9 cellular contexts compared by ENCODE assay signal in the genomic region with DNA sequence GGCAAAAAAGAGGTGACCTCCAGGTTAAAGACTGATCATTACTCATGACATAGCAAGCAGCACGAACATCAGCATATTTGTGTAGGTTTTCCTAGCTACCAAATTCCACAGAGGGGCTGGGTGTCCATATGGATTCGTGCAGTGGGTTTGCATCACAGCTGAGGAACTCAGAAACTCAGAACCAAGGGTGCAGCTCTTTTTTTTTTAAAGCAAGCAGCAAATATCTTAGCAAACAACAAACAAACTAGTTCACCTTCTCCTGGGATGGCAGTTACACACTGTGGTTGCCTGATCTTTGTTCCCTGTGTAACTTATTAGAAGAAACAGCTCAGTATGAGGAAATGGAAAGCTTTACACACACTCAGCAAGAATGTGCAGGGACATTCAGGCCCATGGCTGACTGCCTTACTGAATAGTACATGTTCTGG. TPM values are rescaled to one million over a fixed set of nuclear protein-coding genes. Genes with fewer than 3 reads are reported as not detected.
DNase-seq lines count a peak whose midpoint lies in the region; ATAC-seq, FAIRE-seq and TF ChIP-seq lines count a peak whose summit lies in the region.
"Had no signal": no experiment of that assay in that cellular context is flagged by ENCODE, and none has a peak within 500 bp of the region (broad histone marks: within the 10 kb centered on the region; RNA-seq: fewer than 3 reads in every experiment).

No MANE protein-coding gene starts in this region.

- peaks cover 2 to 18% of the 10 kb centered on the region in 2 donors for H3K4me1 ChIP-seq in kidney (ENCODE audit: control insufficient read depth in 1 of 2, insufficient read depth in 1 of 2, low read depth in 1 of 2, low read length in 2 of 2)
- no peaks in the 10 kb centered on the region for H3K4me1 ChIP-seq in upper lobe of right lung

- DNase-seq in stimulated activated CD4-positive, alpha-beta T cell treated with anti-CD3 and anti-CD28 coated beads, Interleukin-1b, Interleukin-23, amount 100 ng/mL, for 48 hours = peak; percentile 43
- DNase-seq in stimulated activated CD4-positive, alpha-beta T cell treated with anti-CD3 and anti-CD28 coated beads, Interleukin-2, amount 100 ng/mL, for 24 hours = no peak
- DNase-seq in activated T-helper 1 cell treated with anti-CD3 and anti-CD28 coated beads, Interleukin-12 subunit alpha, Interleukin-12 subunit beta, Interleukin-2, Interleukin-4 antibody, amounts not matched to agents 30 ng/mL and 10 ng/mL and 1 ng/mL, durations not matched to agents 14 hours and 24 hours and 36 hours (ENCODE audit: low spot score) = no peak
- DNase-seq in kidney (no peak), upper lobe of right lung (no peak), NCI-H2029 treated with DMSO at 0.1 percent for 48 hours (lab: John Stamatoyannopoulos, UW) (no peak), NCI-H2107 treated with DMSO at 0.1 percent for 48 hours (lab: John Stamatoyannopoulos, UW; ENCODE audit: unreplicated experiment) (no peak), NCI-H524 (lab: John Stamatoyannopoulos, UW) (no peak)
- DNase-seq: GDM1 had no signal

- peaks cover 8% of the 10 kb centered on the region for H3K9me3 Mint-ChIP-seq in activated T-helper 1 cell treated with anti-CD3 and anti-CD28 coated beads, Interleukin-12 subunit alpha, Interleukin-12 subunit beta, Interleukin-2, Interleukin-4 antibody, amounts not matched to agents 30 ng/mL and 10 ng/mL and 1 ng/mL, durations not matched to agents 14 hours and 24 hours and 36 hours

- no peak for TF ChIP-seq CTCF in kidney (IDR thresholded peaks at IDR 0.05; ENCODE audit: borderline replicate concordance, extremely low read depth, insufficient read depth)
- TF ChIP-seq CTCF in upper lobe of right lung (IDR thresholded peaks at IDR 0.05) = no peak

- peak overlapping the region; percentile 67 to 68 for H3K27ac ChIP-seq in kidney (ENCODE audit: low read depth in 2 of 2, low read length in 2 of 2)
- no peak overlapping the region for H3K27ac ChIP-seq in upper lobe of right lung

- no peak overlapping the region for H3K9ac ChIP-seq in kidney (ENCODE audit: low read length in 2 of 2)

- no peaks in the 10 kb centered on the region for H3K9me3 ChIP-seq in kidney (ENCODE audit: control insufficient read depth in 1 of 2, low read length in 2 of 2)
- no peaks in the 10 kb centered on the region for H3K9me3 ChIP-seq in upper lobe of right lung

- peak; percentile 19 for ATAC-seq in upper lobe of right lung

- H3K4me3 ChIP-seq in kidney (ENCODE audit: low read length in 2 of 2) (peak overlapping the region in 1 of 2 donors; percentile 16), upper lobe of right lung (no peak overlapping the region)

- no peaks in the 10 kb centered on the region for H3K27me3 ChIP-seq in upper lobe of right lung

- H3K4me1 Mint-ChIP-seq in activated T-helper 1 cell treated with anti-CD3 and anti-CD28 coated beads, Interleukin-12 subunit alpha, Interleukin-12 subunit beta, Interleukin-2, Interleukin-4 antibody, amounts not matched to agents 30 ng/mL and 10 ng/mL and 1 ng/mL, durations not matched to agents 14 hours and 24 hours and 36 hours (ENCODE audit: low read depth) = peaks cover 85% of the 10 kb centered on the region

- peaks cover 2% of the 10 kb centered on the region for H3K27me3 Mint-ChIP-seq in activated T-helper 1 cell treated with anti-CD3 and anti-CD28 coated beads, Interleukin-12 subunit alpha, Interleukin-12 subunit beta, Interleukin-2, Interleukin-4 antibody, amounts not matched to agents 30 ng/mL and 10 ng/mL and 1 ng/mL, durations not matched to agents 14 hours and 24 hours and 36 hours (ENCODE audit: insufficient read depth)

- peak overlapping the region; percentile 90 for H3K4me3 Mint-ChIP-seq in activated T-helper 1 cell treated with anti-CD3 and anti-CD28 coated beads, Interleukin-12 subunit alpha, Interleukin-12 subunit beta, Interleukin-2, Interleukin-4 antibody, amounts not matched to agents 30 ng/mL and 10 ng/mL and 1 ng/mL, durations not matched to agents 14 hours and 24 hours and 36 hours

- peaks cover 59% of the 10 kb centered on the region for H3K36me3 Mint-ChIP-seq in activated T-helper 1 cell treated with anti-CD3 and anti-CD28 coated beads, Interleukin-12 subunit alpha, Interleukin-12 subunit beta, Interleukin-2, Interleukin-4 antibody, amounts not matched to agents 30 ng/mL and 10 ng/mL and 1 ng/mL, durations not matched to agents 14 hours and 24 hours and 36 hours (ENCODE audit: low read depth)

- H3K36me3 ChIP-seq in kidney (ENCODE audit: control insufficient read depth in 1 of 2, insufficient read depth in 2 of 2, low read length in 2 of 2) (no peaks in the 10 kb centered on the region), upper lobe of right lung (no peaks in the 10 kb centered on the region)

- intact Hi-C loops in activated T-helper 1 cell treated with anti-CD3 and anti-CD28 coated beads, Interleukin-12 subunit alpha, Interleukin-12 subunit beta, Interleukin-2, Interleukin-4 antibody, amounts not matched to agents 30 ng/mL and 10 ng/mL and 1 ng/mL, durations not matched to agents 14 hours and 24 hours and 36 hours (cut with micrococcal nuclease) = loop anchor here (1.0 to 10.0 kb wide), 2 partner anchors 11 to 290 kb away; no protein-coding TSS in a partner anchor
- intact Hi-C loops in kidney (cut with DNase I) = no loop called here
- intact Hi-C loops in upper lobe of right lung (cut with DNase I) = no loop called here

- H3K27ac Mint-ChIP-seq in activated T-helper 1 cell treated with anti-CD3 and anti-CD28 coated beads, Interleukin-12 subunit alpha, Interleukin-12 subunit beta, Interleukin-2, Interleukin-4 antibody, amounts not matched to agents 30 ng/mL and 10 ng/mL and 1 ng/mL, durations not matched to agents 14 hours and 24 hours and 36 hours = peak overlapping the region; percentile 94

- no peak for FAIRE-seq in kidney (lab: Jason Lieb, UNC)

RNA-seq across cellular contexts. Expression of a gene that starts 4.1 kb away (rescaled TPM):
- 250 and 276 TPM in 2 replicates for total RNA-seq in activated T-helper 1 cell treated with anti-CD3 and anti-CD28 coated beads, Interleukin-12 subunit alpha, Interleukin-12 subunit beta, Interleukin-2, Interleukin-4 antibody, amounts not matched to agents 30 ng/mL and 10 ng/mL and 1 ng/mL, durations not matched to agents 14 hours and 24 hours and 36 hours
- 52.2 TPM for total RNA-seq in kidney
- 28.7 TPM for polyA plus RNA-seq in kidney (ENCODE audit: insufficient read depth, low read depth, low replicate concordance)
- total RNA-seq in upper lobe of right lung = 34.1 TPM
